ENCODE assay signal across 13 cellular contexts in the genomic region with DNA sequence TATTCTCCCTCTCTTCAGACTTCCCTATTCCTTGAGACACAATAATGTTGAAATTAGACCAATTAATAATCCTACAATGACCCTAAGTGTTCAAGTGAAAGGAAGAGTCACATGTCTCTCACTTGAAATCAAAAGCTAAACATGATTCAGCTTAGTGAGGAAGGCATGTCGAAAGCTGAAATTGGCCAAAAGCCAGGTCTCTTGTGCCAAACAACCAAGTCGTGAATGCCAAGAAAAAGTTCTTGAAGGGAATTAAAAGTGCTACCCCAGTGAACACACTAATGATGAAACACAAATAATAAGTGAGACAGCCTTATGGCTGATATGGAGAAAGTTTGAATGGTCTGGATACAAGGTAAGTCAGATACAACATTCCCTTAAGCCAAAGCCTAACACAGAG.
DNase-seq lines count a peak whose midpoint lies in the region; ATAC-seq and TF ChIP-seq lines count a peak whose summit lies in the region.
"Had no signal": no experiment of that assay in that cellular context is flagged by ENCODE, and none has a peak within 500 bp of the region (broad histone marks: within the 10 kb centered on the region; RNA-seq: fewer than 3 reads in every experiment).

No MANE protein-coding gene starts in this region.

- H3K36me3 Mint-ChIP-seq in T-helper 17 cell (ENCODE audit: low read depth) = no peaks in the 10 kb centered on the region
- H3K36me3 Mint-ChIP-seq in activated CD4-positive, alpha-beta T cell treated with anti-CD3 and anti-CD28 coated beads, Interleukin-2, amount 10 ng/mL, durations not matched to agents 7 days and 5 days (ENCODE audit: low read depth) = no peaks in the 10 kb centered on the region

- H3K27me3 ChIP-seq in body of pancreas (no peaks in the 10 kb centered on the region), gastrocnemius medialis (peaks cover 0 to 3% (median 0%) of the 10 kb centered on the region in 3 donors)
- H3K27me3 ChIP-seq: right lobe of liver had no signal

- intact Hi-C loops in body of pancreas (cut with DNase I) = no loop called here
- intact Hi-C loops in gastrocnemius medialis (cut with DNase I; ENCODE audit: low total_unique reads) = no loop called here

- H3K9me3 Mint-ChIP-seq in activated CD4-positive, alpha-beta T cell treated with anti-CD3 and anti-CD28 coated beads, Interleukin-2, amount 10 ng/mL, durations not matched to agents 7 days and 5 days = no peaks in the 10 kb centered on the region
- H3K9me3 Mint-ChIP-seq: activated naive CD8-positive, alpha-beta T cell treated with anti-CD3 and anti-CD28 coated beads, Interleukin-2, amount 50 U/mL, for 24 hours had no signal

- H3K36me3 ChIP-seq in body of pancreas (replicated peaks in 1 of 2; ENCODE audit: insufficient read depth in 1 of 2, low read depth in 2 of 2) (no peaks in the 10 kb centered on the region), gastrocnemius medialis (peaks cover 0 to 2% of the 10 kb centered on the region in 2 donors)
- H3K36me3 ChIP-seq: right lobe of liver had no signal

- ATAC-seq in body of pancreas (no peak), gastrocnemius medialis (peak; percentile 24 to 55), T-helper 17 cell (no peak)
- ATAC-seq: activated naive CD8-positive, alpha-beta T cell treated with anti-CD3 and anti-CD28 coated beads, Interleukin-2, amount 50 U/mL, for 24 hours; right lobe of liver had no signal

- POLR2A ChIA-PET in activated CD4-positive, alpha-beta T cell treated with anti-CD3 and anti-CD28 coated beads, Interleukin-2, amount 10 ng/mL, durations not matched to agents 7 days and 5 days (lab: Charles Lee) = no interaction called here

- CTCF ChIA-PET in activated CD4-positive, alpha-beta T cell treated with anti-CD3 and anti-CD28 coated beads, Interleukin-2, amount 10 ng/mL, durations not matched to agents 7 days and 5 days (lab: Charles Lee) = no interaction called here

- 6 to 9% methylated on average over 2 of the region's 2 CpGs for WGBS in body of pancreas, 2 donors

- H3K4me1 ChIP-seq in body of pancreas (no peaks in the 10 kb centered on the region), gastrocnemius medialis (peaks cover 0 to 6% of the 10 kb centered on the region in 2 donors)
- H3K4me1 ChIP-seq: right lobe of liver had no signal

- H3K4me3 ChIP-seq in body of pancreas (no peak overlapping the region), gastrocnemius medialis (no peak overlapping the region)
- H3K4me3 ChIP-seq: right lobe of liver had no signal

- no peak for TF ChIP-seq CTCF in body of pancreas (IDR thresholded peaks at IDR 0.05)
- TF ChIP-seq CTCF in gastrocnemius medialis (IDR thresholded peaks at IDR 0.05 in 4 of 5, conservative IDR thresholded peaks at IDR 0.05 in 1 of 5) = no peak

- H3K9me3 ChIP-seq in body of pancreas (peaks cover 0 to 6% (median 0%) of the 10 kb centered on the region in 3 donors), gastrocnemius medialis (no peaks in the 10 kb centered on the region), T-helper 17 cell (ENCODE audit: control insufficient read depth, low read length, poor library complexity, severe bottlenecking) (no peaks in the 10 kb centered on the region)
- H3K9me3 ChIP-seq: right lobe of liver had no signal

- H3K4me3 Mint-ChIP-seq in T-helper 17 cell = no peak overlapping the region
- no peak overlapping the region for H3K4me3 Mint-ChIP-seq in activated CD4-positive, alpha-beta T cell treated with anti-CD3 and anti-CD28 coated beads, Interleukin-2, amount 10 ng/mL, durations not matched to agents 7 days and 5 days
- H3K4me3 Mint-ChIP-seq: activated naive CD8-positive, alpha-beta T cell treated with anti-CD3 and anti-CD28 coated beads, Interleukin-2, amount 50 U/mL, for 24 hours had no signal

- 0 out of 2 replicates have a peak, but pooled peaks have one; percentile 2 for TF ChIP-seq RAD21 in Ishikawa (IDR thresholded peaks at IDR 0.05; ENCODE audit: low read depth)

- H3K27ac Mint-ChIP-seq in T-helper 17 cell = no peak overlapping the region
- no peak overlapping the region for H3K27ac Mint-ChIP-seq in activated CD4-positive, alpha-beta T cell treated with anti-CD3 and anti-CD28 coated beads, Interleukin-2, amount 10 ng/mL, durations not matched to agents 7 days and 5 days
- H3K27ac Mint-ChIP-seq: activated naive CD8-positive, alpha-beta T cell treated with anti-CD3 and anti-CD28 coated beads, Interleukin-2, amount 50 U/mL, for 24 hours had no signal

- DNase-seq in body of pancreas (peak in 3 of 4 donors; percentile 20 to 36 (median 25)), glomerular endothelial cell (ENCODE audit: extremely low read depth, low read depth, low spot score) (peak; percentile 84), gastrocnemius medialis (peak in 1 of 2 donors; percentile 63), T-helper 17 cell (no peak)
- DNase-seq in activated effector memory CD4-positive, alpha-beta T cell treated with anti-CD3 and anti-CD28 coated beads, Interleukin-2, amount 50 U/mL, for 16 hours = no peak
- DNase-seq in stimulated activated CD4-positive, alpha-beta T cell treated with anti-CD3 and anti-CD28 coated beads, Interleukin-1b, Interleukin-23, amount 100 ng/mL, for 48 hours = no peak
- DNase-seq in activated CD4-positive, alpha-beta T cell treated with anti-CD3 and anti-CD28 coated beads, Interleukin-2, amount 10 ng/mL, durations not matched to agents 7 days and 5 days = no peak
- DNase-seq: activated naive CD8-positive, alpha-beta T cell treated with anti-CD3 and anti-CD28 coated beads, Interleukin-2, amount 50 U/mL, for 24 hours; Calu3; mesendoderm; NCI-H510A treated with DMSO at 0.1 percent for 48 hours; right lobe of liver had no signal

- in situ Hi-C loops in gastrocnemius medialis (cut with MboI; ENCODE audit: low sequenced_read_pairs in 4 of 4) = no loop called here

- H3K27me3 Mint-ChIP-seq in T-helper 17 cell = peaks cover 29% of the 10 kb centered on the region
- peaks cover 2% of the 10 kb centered on the region for H3K27me3 Mint-ChIP-seq in activated CD4-positive, alpha-beta T cell treated with anti-CD3 and anti-CD28 coated beads, Interleukin-2, amount 10 ng/mL, durations not matched to agents 7 days and 5 days

- TF ChIP-seq POLR2A in body of pancreas (IDR thresholded peaks at IDR 0.05) = no peak
- no peak for TF ChIP-seq POLR2A in gastrocnemius medialis (IDR thresholded peaks at IDR 0.05)

- no peaks in the 10 kb centered on the region for H3K4me1 Mint-ChIP-seq in T-helper 17 cell
- H3K4me1 Mint-ChIP-seq in activated CD4-positive, alpha-beta T cell treated with anti-CD3 and anti-CD28 coated beads, Interleukin-2, amount 10 ng/mL, durations not matched to agents 7 days and 5 days = no peaks in the 10 kb centered on the region
- H3K4me1 Mint-ChIP-seq: activated naive CD8-positive, alpha-beta T cell treated with anti-CD3 and anti-CD28 coated beads, Interleukin-2, amount 50 U/mL, for 24 hours had no signal

- H3K27ac ChIP-seq in body of pancreas (no peak overlapping the region), gastrocnemius medialis (no peak overlapping the region)
- H3K27ac ChIP-seq: right lobe of liver had no signal

- TF ChIP-seq EP300 in Ishikawa (IDR thresholded peaks at IDR 0.05; ENCODE audit: borderline replicate concordance) = peak; percentile 80

TF ChIP-seq in Ishikawa, 13 proteins besides CTCF, POLR2A, EP300 and RAD21:
- TF ChIP-seq TCF12 (IDR thresholded peaks at IDR 0.05; ENCODE audit: low read depth) (peak; percentile 86), NFIC (IDR thresholded peaks at IDR 0.05) (peak; percentile 95), REST (IDR thresholded peaks at IDR 0.05; ENCODE audit: low read depth) (no peak), USF1 (IDR thresholded peaks at IDR 0.05) (peak; percentile 45; the same call in 1 of the 2 replicates), YY1 (IDR thresholded peaks at IDR 0.05; ENCODE audit: low read depth) (no peak), CEBPB (IDR thresholded peaks at IDR 0.05) (peak; percentile 54; the same call in 1 of the 2 replicates), ZBTB7A (IDR thresholded peaks at IDR 0.05; ENCODE audit: low read depth) (no peak), FOXM1 (IDR thresholded peaks at IDR 0.05; ENCODE audit: borderline replicate concordance, low read depth) (peak; percentile 59; the same call in 1 of the 2 replicates), TEAD4 (IDR thresholded peaks at IDR 0.05) (peak; percentile 43; the same call in 1 of the 2 replicates), TAF1 (IDR thresholded peaks at IDR 0.05; ENCODE audit: low read depth) (no peak), EGR1 (IDR thresholded peaks at IDR 0.05) (no peak)
- TF ChIP-seq, protein P1, sequence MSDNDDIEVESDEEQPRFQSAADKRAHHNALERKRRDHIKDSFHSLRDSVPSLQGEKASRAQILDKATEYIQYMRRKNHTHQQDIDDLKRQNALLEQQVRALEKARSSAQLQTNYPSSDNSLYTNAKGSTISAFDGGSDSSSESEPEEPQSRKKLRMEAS (IDR thresholded peaks at IDR 0.05) = peak; percentile 56

Comparison
In these comparisons a context has a peak if more than half of its experiments do, and no peak if none do; other contexts are left out.
1. ATAC-seq: peak in gastrocnemius medialis (2 of 2); none in body of pancreas (single experiment) and T-helper 17 cell (single experiment).
2. DNase-seq: peak in body of pancreas (3 of 4) and glomerular endothelial cell (single experiment); none in activated effector memory CD4-positive, alpha-beta T cell treated with anti-CD3 and anti-CD28 coated beads, Interleukin-2, amount 50 U/mL, for 16 hours (single experiment), stimulated activated CD4-positive, alpha-beta T cell treated with anti-CD3 and anti-CD28 coated beads, Interleukin-1b, Interleukin-23, amount 100 ng/mL, for 48 hours (single experiment), T-helper 17 cell (0 of 3) and activated CD4-positive, alpha-beta T cell treated with anti-CD3 and anti-CD28 coated beads, Interleukin-2, amount 10 ng/mL, durations not matched to agents 7 days and 5 days (single experiment).